ENCODE assay signal across 8 cellular contexts in genomic region chr1:183622884-183623785, GRCh38. TPM values are rescaled to one million over a fixed set of nuclear protein-coding genes. Genes with fewer than 3 reads are reported as not detected.
DNase-seq lines count a peak whose midpoint lies in the region; ATAC-seq and TF ChIP-seq lines count a peak whose summit lies in the region.

No MANE protein-coding gene starts in this region.

- H3K27ac Mint-ChIP-seq in activated B cell treated with CpG ODN at 0.5 μM for 24 hours: peak overlapping the region; percentile 50
- peak overlapping the region; percentile 67 for H3K27ac Mint-ChIP-seq in memory B cell

- H3K9ac ChIP-seq in stomach smooth muscle (ENCODE audit: low read length in 2 of 2): no peak overlapping the region

- H3K27ac ChIP-seq in stomach smooth muscle (ENCODE audit: low read length): peak overlapping the region; percentile 71

- POLR2A ChIA-PET in AG04449 (lab: Yijun Ruan, JAX): interaction anchor here (0.5 kb wide), 1 partner anchor 152 kb away, joined by 3 read pairs; no protein-coding TSS in a partner anchor
- POLR2A ChIA-PET in activated B cell treated with CpG ODN at 0.5 μM for 24 hours (lab: Charles Lee): interaction anchor here (1.0 to 1.4 kb wide), 3 partner anchors 30 to 153 kb away, joined by 3 to 6 read pairs (median 3); no protein-coding TSS in a partner anchor

- H3K27me3 Mint-ChIP-seq in activated B cell treated with CpG ODN at 0.5 μM for 24 hours: no peaks in the 10 kb centered on the region
- no peaks in the 10 kb centered on the region for H3K27me3 Mint-ChIP-seq in memory B cell

- H3K9me3 ChIP-seq in stomach smooth muscle (ENCODE audit: control insufficient read depth in 2 of 2, low read length in 2 of 2): no peaks in the 10 kb centered on the region

- H3K4me3 ChIP-seq in AG04449 (ENCODE audit: low read depth, low read length): no peak overlapping the region
- no peak overlapping the region for H3K4me3 ChIP-seq in stomach smooth muscle (ENCODE audit: low read length in 2 of 2)

- H3K9me3 Mint-ChIP-seq in activated B cell treated with CpG ODN at 0.5 μM for 24 hours (no peaks in the 10 kb centered on the region), memory B cell (no peaks in the 10 kb centered on the region)

- peak; percentile 69 for ATAC-seq in HG02943 (IDR thresholded peaks at IDR 0.05; ENCODE audit: low read depth, unreplicated experiment)
- ATAC-seq in activated B cell treated with CpG ODN at 0.5 μM for 24 hours (ENCODE audit: low read depth): peak; percentile 94
- peak; percentile 100 for ATAC-seq in memory B cell (ENCODE audit: low read depth)

- TF ChIP-seq CTCF in AG04449 (IDR thresholded peaks at IDR 0.05; ENCODE audit: insufficient read depth, low read length, missing control alignments) (peak; percentile 67), GM13977 (IDR thresholded peaks at IDR 0.05; ENCODE audit: extremely low read depth, insufficient read depth, missing control alignments) (peak; percentile 80), activated B cell treated with CpG ODN at 0.5 μM for 24 hours (IDR thresholded peaks at IDR 0.05) (no peak)

- no peak for DNase-seq in AG04449 (ENCODE audit: low read depth, low spot score)
- DNase-seq in GM13977 (ENCODE audit: low spot score): peak; percentile 42
- DNase-seq in NCI-H2107 treated with DMSO at 0.1 percent for 48 hours (lab: John Stamatoyannopoulos, UW; ENCODE audit: unreplicated experiment): peak; percentile 83
- DNase-seq in activated B cell treated with CpG ODN at 0.5 μM for 24 hours: peak; percentile 20
- peak; percentile 72 for DNase-seq in dermis blood vessel endothelial cell
- DNase-seq in memory B cell (ENCODE audit: low spot score in 2 of 2): peak; percentile 34 to 53

- intact Hi-C loops in activated B cell treated with CpG ODN at 0.5 μM for 24 hours (cut with micrococcal nuclease): loop anchor here (1.0 to 2.0 kb wide), 8 partner anchors 14 to 660 kb away; partner anchors contain the start of gene NCF2

- peaks cover 12% of the 10 kb centered on the region for H3K4me1 ChIP-seq in stomach smooth muscle (ENCODE audit: control insufficient read depth, insufficient read depth, low read length)

- H3K36me3 Mint-ChIP-seq in activated B cell treated with CpG ODN at 0.5 μM for 24 hours (ENCODE audit: low read depth): peaks cover 39% of the 10 kb centered on the region
- peaks cover 3% of the 10 kb centered on the region for H3K36me3 Mint-ChIP-seq in memory B cell

- H3K4me1 Mint-ChIP-seq in activated B cell treated with CpG ODN at 0.5 μM for 24 hours (peaks cover 26% of the 10 kb centered on the region), memory B cell (peaks cover 15% of the 10 kb centered on the region)

- H3K4me3 Mint-ChIP-seq in activated B cell treated with CpG ODN at 0.5 μM for 24 hours (no peak overlapping the region), memory B cell (no peak overlapping the region)

- CTCF ChIA-PET in AG04449 (lab: Yijun Ruan, JAX) (interaction anchor here (0.8 to 1.4 kb wide), 6 partner anchors 9 to 341 kb away, joined by 3 to 10 read pairs (median 4); no protein-coding TSS in a partner anchor), activated B cell treated with CpG ODN at 0.5 μM for 24 hours (lab: Charles Lee) (interaction anchor here (0.6 to 1.1 kb wide), 10 partner anchors 14 to 341 kb away, joined by 3 to 6 read pairs (median 4); no protein-coding TSS in a partner anchor)

- peaks cover 0 to 11% of the 10 kb centered on the region in 2 donors for H3K36me3 ChIP-seq in stomach smooth muscle (ENCODE audit: control insufficient read depth in 2 of 2, insufficient read depth in 2 of 2, low read length in 2 of 2)

- H3K27me3 ChIP-seq in stomach smooth muscle (ENCODE audit: control insufficient read depth in 1 of 2, insufficient read depth in 2 of 2, low read length in 2 of 2): no peaks in the 10 kb centered on the region

- in situ Hi-C loops in GM13977 (cut with MboI; ENCODE audit: low pct_unique_long_range_greater_than_20kb, low sequenced_read_pairs, unreplicated experiment): no loop called here

RNA-seq across cellular contexts. Expression of gene ARPC5, which starts 12.4 kb away (rescaled TPM):
- total RNA-seq in activated B cell treated with CpG ODN at 0.5 μM for 24 hours (193 and 224 TPM in 2 replicates), dermis blood vessel endothelial cell (172 and 229 TPM in 2 replicates)

RNA-seq across cellular contexts. Expression of gene APOBEC4, which starts 30.0 kb away (rescaled TPM):
- total RNA-seq in activated B cell treated with CpG ODN at 0.5 μM for 24 hours (not detected in 2 replicates), dermis blood vessel endothelial cell (not detected in 2 replicates)

RNA-seq across cellular contexts. Expression of gene NCF2, which starts 32.9 kb away (rescaled TPM):
- total RNA-seq in activated B cell treated with CpG ODN at 0.5 μM for 24 hours (101 TPM in 2 replicates), dermis blood vessel endothelial cell (not detected in 2 replicates)

Comparison
In these comparisons a context has a peak if more than half of its experiments do, and no peak if none do; other contexts are left out.
1. RNA of gene NCF2, which starts 32.9 kb away (total RNA-seq): 101 TPM in activated B cell treated with CpG ODN at 0.5 μM for 24 hours; not detected in dermis blood vessel endothelial cell; every median in the first group is over 100 times any median in the second.
2. Peak in every context shown above with its lines, with median percentiles within 50 percentile points of each other: ATAC-seq.